ENCODE assay signal across 9 cellular contexts in the genomic region with DNA sequence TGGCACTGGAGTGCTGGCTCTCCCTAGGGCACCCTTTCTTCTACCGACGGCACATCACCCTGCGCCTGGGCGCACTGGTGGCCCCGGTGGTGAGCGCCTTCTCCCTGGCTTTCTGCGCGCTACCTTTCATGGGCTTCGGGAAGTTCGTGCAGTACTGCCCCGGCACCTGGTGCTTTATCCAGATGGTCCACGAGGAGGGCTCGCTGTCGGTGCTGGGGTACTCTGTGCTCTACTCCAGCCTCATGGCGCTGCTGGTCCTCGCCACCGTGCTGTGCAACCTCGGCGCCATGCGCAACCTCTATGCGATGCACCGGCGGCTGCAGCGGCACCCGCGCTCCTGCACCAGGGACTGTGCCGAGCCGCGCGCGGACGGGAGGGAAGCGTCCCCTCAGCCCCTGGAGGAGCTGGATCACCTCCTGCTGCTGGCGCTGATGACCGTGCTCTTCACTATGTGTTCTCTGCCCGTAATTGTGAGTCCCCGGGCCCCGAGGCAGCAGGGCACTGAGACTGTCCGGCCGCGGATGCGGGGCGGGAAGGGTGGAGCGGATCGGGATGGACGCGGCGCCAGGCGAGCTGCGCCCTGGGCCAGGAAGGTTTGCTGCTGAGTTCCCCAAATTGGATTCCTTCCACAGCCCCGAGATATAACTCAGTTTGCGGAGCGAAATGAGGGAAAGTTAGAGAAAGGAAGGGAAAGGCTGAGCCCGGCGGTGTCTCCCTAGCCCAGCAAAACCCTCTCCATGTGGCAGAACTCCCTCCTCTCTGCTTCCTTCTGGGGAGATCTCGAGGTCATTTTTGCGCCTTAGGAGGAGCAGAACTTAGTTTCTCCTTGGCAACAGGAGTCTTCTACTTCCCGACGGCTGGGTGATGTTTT. TPM values are rescaled to one million over a fixed set of nuclear protein-coding genes. Genes with fewer than 3 reads are reported as not detected.
DNase-seq lines count a peak whose midpoint lies in the region; ATAC-seq and TF ChIP-seq lines count a peak whose summit lies in the region.
"Had no signal": no experiment of that assay in that cellular context is flagged by ENCODE, and none has a peak within 500 bp of the region (broad histone marks: within the 10 kb centered on the region; RNA-seq: fewer than 3 reads in every experiment).

No MANE protein-coding gene starts in this region.

- peaks cover 26% of the 10 kb centered on the region for H3K4me1 Mint-ChIP-seq in GM23338
- peaks cover 40% of the 10 kb centered on the region for H3K4me1 Mint-ChIP-seq in activated T-helper 1 cell treated with anti-CD3 and anti-CD28 coated beads, Interleukin-12 subunit alpha, Interleukin-12 subunit beta, Interleukin-2, Interleukin-4 antibody, amounts not matched to agents 30 ng/mL and 10 ng/mL and 1 ng/mL, durations not matched to agents 14 hours and 24 hours and 36 hours (ENCODE audit: low read depth)

- H3K27me3 Mint-ChIP-seq in GM23338 (ENCODE audit: insufficient read depth, low read depth, poor library complexity), result peaks cover 46% of the 10 kb centered on the region
- H3K27me3 Mint-ChIP-seq in activated T-helper 1 cell treated with anti-CD3 and anti-CD28 coated beads, Interleukin-12 subunit alpha, Interleukin-12 subunit beta, Interleukin-2, Interleukin-4 antibody, amounts not matched to agents 30 ng/mL and 10 ng/mL and 1 ng/mL, durations not matched to agents 14 hours and 24 hours and 36 hours (ENCODE audit: insufficient read depth), result peaks cover 57% of the 10 kb centered on the region

- H3K4me3 ChIP-seq in GM23338 (peak overlapping the region; percentile 75), right atrium auricular region (peak overlapping the region; percentile 35 to 53), skeletal muscle tissue (ENCODE audit: low read length in 3 of 3) (peak overlapping the region; percentile 65 to 72 (median 66))

- peak overlapping the region; percentile 86 for H3K4me3 Mint-ChIP-seq in GM23338
- peak overlapping the region; percentile 83 for H3K4me3 Mint-ChIP-seq in activated T-helper 1 cell treated with anti-CD3 and anti-CD28 coated beads, Interleukin-12 subunit alpha, Interleukin-12 subunit beta, Interleukin-2, Interleukin-4 antibody, amounts not matched to agents 30 ng/mL and 10 ng/mL and 1 ng/mL, durations not matched to agents 14 hours and 24 hours and 36 hours

- H3K4me2 ChIP-seq in GM23338, result peak overlapping the region; percentile 94

- peaks cover 63% of the 10 kb centered on the region for H3K27me3 ChIP-seq in GM23338 (ENCODE audit: insufficient read depth)
- no peaks in the 10 kb centered on the region for H3K27me3 ChIP-seq in right atrium auricular region
- H3K27me3 ChIP-seq in skeletal muscle tissue (ENCODE audit: control insufficient read depth in 3 of 3, insufficient read depth in 3 of 3, low read length in 3 of 3), result peaks cover 12 to 23% (median 17%) of the 10 kb centered on the region in 3 donors

- H3K4me1 ChIP-seq in GM23338 (ENCODE audit: insufficient read depth) (peaks cover 17% of the 10 kb centered on the region), right atrium auricular region (peaks cover 0 to 30% of the 10 kb centered on the region in 2 donors), skeletal muscle tissue (ENCODE audit: control insufficient read depth in 3 of 3, insufficient read depth in 3 of 3, low read length in 3 of 3) (peaks cover 8 to 30% (median 24%) of the 10 kb centered on the region in 3 donors)

- no peaks in the 10 kb centered on the region for H3K79me2 ChIP-seq in GM23338 (replicated peaks; ENCODE audit: insufficient read depth)

- no peak overlapping the region for H3K27ac ChIP-seq in GM23338 (ENCODE audit: low read depth)
- peak overlapping the region; percentile 35 to 44 for H3K27ac ChIP-seq in right atrium auricular region
- H3K27ac ChIP-seq in skeletal muscle tissue (ENCODE audit: low read depth, low read length), result no peak overlapping the region

- H2AFZ ChIP-seq in GM23338, result peak overlapping the region; percentile 99

- H3K9me3 Mint-ChIP-seq in GM23338, result no peaks in the 10 kb centered on the region
- H3K9me3 Mint-ChIP-seq in activated T-helper 1 cell treated with anti-CD3 and anti-CD28 coated beads, Interleukin-12 subunit alpha, Interleukin-12 subunit beta, Interleukin-2, Interleukin-4 antibody, amounts not matched to agents 30 ng/mL and 10 ng/mL and 1 ng/mL, durations not matched to agents 14 hours and 24 hours and 36 hours, result no peaks in the 10 kb centered on the region

- no peaks in the 10 kb centered on the region for H3F3A ChIP-seq in GM23338 (replicated peaks; ENCODE audit: low read depth)

- ATAC-seq in GM23338 (peak; percentile 74), GM21360 (IDR thresholded peaks at IDR 0.05; ENCODE audit: unreplicated experiment) (no peak), HG03469 (IDR thresholded peaks at IDR 0.05; ENCODE audit: unreplicated experiment) (no peak)

- DNase-seq in GM23338 (ENCODE audit: low spot score) (peak; percentile 61), right atrium auricular region (ENCODE audit: low spot score) (no peak), NCI-H2107 (lab: John Stamatoyannopoulos, UW) (no peak), GOT3 (lab: John Stamatoyannopoulos, UW) (no peak)
- DNase-seq in activated T-helper 1 cell treated with anti-CD3 and anti-CD28 coated beads, Interleukin-12 subunit alpha, Interleukin-12 subunit beta, Interleukin-2, Interleukin-4 antibody, amounts not matched to agents 30 ng/mL and 10 ng/mL and 1 ng/mL, durations not matched to agents 14 hours and 24 hours and 36 hours (ENCODE audit: low spot score), result no peak

- intact Hi-C loops in activated T-helper 1 cell treated with anti-CD3 and anti-CD28 coated beads, Interleukin-12 subunit alpha, Interleukin-12 subunit beta, Interleukin-2, Interleukin-4 antibody, amounts not matched to agents 30 ng/mL and 10 ng/mL and 1 ng/mL, durations not matched to agents 14 hours and 24 hours and 36 hours (cut with micrococcal nuclease), result loop anchor here (5.0 kb wide), 1 partner anchor 201 kb away; a partner anchor contains a TSS

- H3K36me3 ChIP-seq in GM23338 (ENCODE audit: insufficient read depth) (no peaks in the 10 kb centered on the region), right atrium auricular region (no peaks in the 10 kb centered on the region), skeletal muscle tissue (ENCODE audit: control insufficient read depth in 3 of 3, insufficient read depth in 3 of 3, low read length in 3 of 3) (no peaks in the 10 kb centered on the region)

- TF ChIP-seq CTCF in GM23338 (conservative IDR thresholded peaks at IDR 0.05; ENCODE audit: low read depth in 2 of 2) (no peak), right atrium auricular region (IDR thresholded peaks at IDR 0.05) (no peak)

- no peaks in the 10 kb centered on the region; the same call in 2 of the 3 replicates for H3K36me3 Mint-ChIP-seq in GM23338 (ENCODE audit: low read depth)
- H3K36me3 Mint-ChIP-seq in activated T-helper 1 cell treated with anti-CD3 and anti-CD28 coated beads, Interleukin-12 subunit alpha, Interleukin-12 subunit beta, Interleukin-2, Interleukin-4 antibody, amounts not matched to agents 30 ng/mL and 10 ng/mL and 1 ng/mL, durations not matched to agents 14 hours and 24 hours and 36 hours (ENCODE audit: low read depth), result peaks cover 7% of the 10 kb centered on the region

- peak overlapping the region; percentile 5 to 57 (median 32) for H3K9ac ChIP-seq in skeletal muscle tissue (ENCODE audit: low read depth in 1 of 3, low read length in 3 of 3)

- no peak overlapping the region for H3K27ac Mint-ChIP-seq in GM23338
- no peak overlapping the region for H3K27ac Mint-ChIP-seq in activated T-helper 1 cell treated with anti-CD3 and anti-CD28 coated beads, Interleukin-12 subunit alpha, Interleukin-12 subunit beta, Interleukin-2, Interleukin-4 antibody, amounts not matched to agents 30 ng/mL and 10 ng/mL and 1 ng/mL, durations not matched to agents 14 hours and 24 hours and 36 hours

- H3K9me3 ChIP-seq in right atrium auricular region, result no peaks in the 10 kb centered on the region
- H3K9me3 ChIP-seq in skeletal muscle tissue (ENCODE audit: control insufficient read depth in 3 of 3, low read length in 3 of 3), result no peaks in the 10 kb centered on the region

- H4K20me1 ChIP-seq in GM23338 (replicated peaks; ENCODE audit: insufficient read depth), result no peaks in the 10 kb centered on the region

- no peaks in the 10 kb centered on the region for H3K9me2 ChIP-seq in GM23338 (ENCODE audit: insufficient read depth)

TF ChIP-seq in GM23338, 12 proteins besides CTCF, POLR2A, EP300 and RAD21 (continues in another document):
- peak; percentile 88 for TF ChIP-seq EZH2 (IDR thresholded peaks at IDR 0.05; ENCODE audit: low read depth, unreplicated experiment)

RNA-seq across cellular contexts. Expression of a gene that starts 0.9 kb away (rescaled TPM):
- total RNA-seq in GM23338 (2014; rRNA removed; shearing (Covaris generic)), result 0.23 TPM in 1 of 2 replicates, not detected in the other
- 0.06 TPM in 1 of 2 replicates, not detected in the other for polyA plus RNA-seq in GM23338 (2016; fragmentation: Nextera tagmentation; extraction: Ambion mirVana)
- total RNA-seq in activated T-helper 1 cell treated with anti-CD3 and anti-CD28 coated beads, Interleukin-12 subunit alpha, Interleukin-12 subunit beta, Interleukin-2, Interleukin-4 antibody, amounts not matched to agents 30 ng/mL and 10 ng/mL and 1 ng/mL, durations not matched to agents 14 hours and 24 hours and 36 hours, result not detected in 2 replicates
- total RNA-seq in right atrium auricular region (under 1 TPM; 0.28 to 0.89 TPM), skeletal muscle tissue (under 0.01 TPM)
- total RNA-seq: HT1080 had no signal

RNA-seq across cellular contexts. Expression of a gene that starts 45.7 kb away (rescaled TPM):
- total RNA-seq in GM23338 (2014; rRNA removed; shearing (Covaris generic)), result 1.2 and 1.3 TPM in 2 replicates
- polyA plus RNA-seq in GM23338 (2016; fragmentation: Nextera tagmentation; extraction: Ambion mirVana), result 1.3 and 1.9 TPM in 2 replicates
- 67.4 and 67.9 TPM in 2 replicates for total RNA-seq in activated T-helper 1 cell treated with anti-CD3 and anti-CD28 coated beads, Interleukin-12 subunit alpha, Interleukin-12 subunit beta, Interleukin-2, Interleukin-4 antibody, amounts not matched to agents 30 ng/mL and 10 ng/mL and 1 ng/mL, durations not matched to agents 14 hours and 24 hours and 36 hours
- total RNA-seq in right atrium auricular region (1 to 10 TPM in 1 of 2 donors, under 1 TPM in 1; 0.44 to 1.5 TPM), skeletal muscle tissue (1.6 TPM)
- total RNA-seq: HT1080 had no signal

Comparison
In these comparisons a context has a peak if more than half of its experiments do, and no peak if none do; other contexts are left out.
1. H3K27ac ChIP-seq: peak in right atrium auricular region (2 of 2); none in GM23338 (single experiment) and skeletal muscle tissue (single experiment).
2. RNA of a gene that starts 45.7 kb away (total RNA-seq): 67.4 to 67.9 TPM in activated T-helper 1 cell treated with anti-CD3 and anti-CD28 coated beads, Interleukin-12 subunit alpha, Interleukin-12 subunit beta, Interleukin-2, Interleukin-4 antibody, amounts not matched to agents 30 ng/mL and 10 ng/mL and 1 ng/mL, durations not matched to agents 14 hours and 24 hours and 36 hours; 1.6 TPM in skeletal muscle tissue (single experiment), 0.44 to 1.5 TPM in right atrium auricular region and 1.2 to 1.3 TPM in GM23338; every median in the first group is over 10 times any median in the second.
3. Peak in every context shown above with its lines, with median percentiles within 50 percentile points of each other: H3K4me3 ChIP-seq.